In genomic region chr1:100894622-100895539, GRCh38 we compare ENCODE assay signal across 1 cellular context.
TF ChIP-seq lines count a peak whose summit lies in the region.

A gene with protein sequence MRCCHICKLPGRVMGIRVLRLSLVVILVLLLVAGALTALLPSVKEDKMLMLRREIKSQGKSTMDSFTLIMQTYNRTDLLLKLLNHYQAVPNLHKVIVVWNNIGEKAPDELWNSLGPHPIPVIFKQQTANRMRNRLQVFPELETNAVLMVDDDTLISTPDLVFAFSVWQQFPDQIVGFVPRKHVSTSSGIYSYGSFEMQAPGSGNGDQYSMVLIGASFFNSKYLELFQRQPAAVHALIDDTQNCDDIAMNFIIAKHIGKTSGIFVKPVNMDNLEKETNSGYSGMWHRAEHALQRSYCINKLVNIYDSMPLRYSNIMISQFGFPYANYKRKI (minus strand): TSS chr1:100894842. CDS start chr1:100888757, 6,085 bp downstream.

TF ChIP-seq in K562, 482 proteins besides CTCF, POLR2A, EP300 and RAD21 (continued from another document and continues in another):
- TF ChIP-seq JUND (IDR thresholded peaks at IDR 0.05; ENCODE audit: borderline replicate concordance, low read depth, low read length), result no peak; the same call in 1 of the 2 replicates
- TF ChIP-seq JUND (tag; IDR thresholded peaks at IDR 0.05; ENCODE audit: borderline replicate concordance, low read depth, low read length), result peak; percentile 13; the same call in 1 of the 3 replicates
- TF ChIP-seq SMARCC2 (IDR thresholded peaks at IDR 0.05; ENCODE audit: low read depth), result peak; percentile 36; the same call in 1 of the 2 replicates
- no peak for TF ChIP-seq E2F1 (CRISPR knock-in tag; IDR thresholded peaks at IDR 0.05)
- no peak for TF ChIP-seq RBM25 (IDR thresholded peaks at IDR 0.05; ENCODE audit: low read depth, low read length, severe bottlenecking)
- no peak for TF ChIP-seq CUX1 (CRISPR knock-in tag; IDR thresholded peaks at IDR 0.05)
- TF ChIP-seq, protein P1, sequence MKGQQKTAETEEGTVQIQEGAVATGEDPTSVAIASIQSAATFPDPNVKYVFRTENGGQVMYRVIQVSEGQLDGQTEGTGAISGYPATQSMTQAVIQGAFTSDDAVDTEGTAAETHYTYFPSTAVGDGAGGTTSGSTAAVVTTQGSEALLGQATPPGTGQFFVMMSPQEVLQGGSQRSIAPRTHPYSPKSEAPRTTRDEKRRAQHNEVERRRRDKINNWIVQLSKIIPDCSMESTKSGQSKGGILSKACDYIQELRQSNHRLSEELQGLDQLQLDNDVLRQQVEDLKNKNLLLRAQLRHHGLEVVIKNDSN (CRISPR knock-in tag; IDR thresholded peaks at IDR 0.05), result no peak
- no peak for TF ChIP-seq GMEB1 (CRISPR knock-in tag; IDR thresholded peaks at IDR 0.05)
- no peak for TF ChIP-seq ZNF778 (CRISPR knock-in tag; IDR thresholded peaks at IDR 0.05)
- TF ChIP-seq L3MBTL2 (IDR thresholded peaks at IDR 0.05), result peak; percentile 42
- peak in 1 of 2 experiments; percentile 72; a peak in 1 of 4 replicates for TF ChIP-seq SRF (CRISPR knock-in tag; IDR thresholded peaks at IDR 0.05)
- no peak for TF ChIP-seq ZNF444 (CRISPR knock-in tag; IDR thresholded peaks at IDR 0.05)
- no peak for TF ChIP-seq NR2F6 (CRISPR knock-in tag; IDR thresholded peaks at IDR 0.05)
- no peak; the same call in 1 of the 2 replicates for TF ChIP-seq BRD4 (IDR thresholded peaks at IDR 0.05)
- peak; percentile 77 for TF ChIP-seq ZFX (CRISPR knock-in tag; IDR thresholded peaks at IDR 0.05)
- no peak for TF ChIP-seq DMBX1 (CRISPR knock-in tag; IDR thresholded peaks at IDR 0.05; ENCODE audit: borderline replicate concordance)
- no peak for TF ChIP-seq SREBF1 (IDR thresholded peaks at IDR 0.05; ENCODE audit: borderline replicate concordance, low read depth, low read length)
- no peak for TF ChIP-seq ZNF512 (tag; IDR thresholded peaks at IDR 0.05)
- no peak for TF ChIP-seq ZZZ3 (IDR thresholded peaks at IDR 0.05)
- TF ChIP-seq GTF3C2 (IDR thresholded peaks at IDR 0.05; ENCODE audit: borderline replicate concordance, extremely low read depth, insufficient read length), result no peak
- TF ChIP-seq, protein P2, sequence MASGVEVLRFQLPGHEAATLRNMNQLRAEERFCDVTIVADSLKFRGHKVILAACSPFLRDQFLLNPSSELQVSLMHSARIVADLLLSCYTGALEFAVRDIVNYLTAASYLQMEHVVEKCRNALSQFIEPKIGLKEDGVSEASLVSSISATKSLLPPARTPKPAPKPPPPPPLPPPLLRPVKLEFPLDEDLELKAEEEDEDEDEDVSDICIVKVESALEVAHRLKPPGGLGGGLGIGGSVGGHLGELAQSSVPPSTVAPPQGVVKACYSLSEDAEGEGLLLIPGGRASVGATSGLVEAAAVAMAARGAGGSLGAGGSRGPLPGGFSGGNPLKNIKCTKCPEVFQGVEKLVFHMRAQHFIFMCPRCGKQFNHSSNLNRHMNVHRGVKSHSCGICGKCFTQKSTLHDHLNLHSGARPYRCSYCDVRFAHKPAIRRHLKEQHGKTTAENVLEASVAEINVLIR (CRISPR knock-in tag; IDR thresholded peaks at IDR 0.05), result peak; percentile 48; the same call in 1 of the 2 replicates
- TF ChIP-seq, protein P3, sequence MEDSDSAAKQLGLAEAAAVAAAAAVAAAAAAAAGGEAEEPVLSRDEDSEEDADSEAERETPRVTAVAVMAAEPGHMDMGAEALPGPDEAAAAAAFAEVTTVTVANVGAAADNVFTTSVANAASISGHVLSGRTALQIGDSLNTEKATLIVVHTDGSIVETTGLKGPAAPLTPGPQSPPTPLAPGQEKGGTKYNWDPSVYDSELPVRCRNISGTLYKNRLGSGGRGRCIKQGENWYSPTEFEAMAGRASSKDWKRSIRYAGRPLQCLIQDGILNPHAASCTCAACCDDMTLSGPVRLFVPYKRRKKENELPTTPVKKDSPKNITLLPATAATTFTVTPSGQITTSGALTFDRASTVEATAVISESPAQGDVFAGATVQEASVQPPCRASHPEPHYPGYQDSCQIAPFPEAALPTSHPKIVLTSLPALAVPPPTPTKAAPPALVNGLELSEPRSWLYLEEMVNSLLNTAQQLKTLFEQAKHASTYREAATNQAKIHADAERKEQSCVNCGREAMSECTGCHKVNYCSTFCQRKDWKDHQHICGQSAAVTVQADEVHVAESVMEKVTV (CRISPR knock-in tag; IDR thresholded peaks at IDR 0.05), result no peak
- no peak for TF ChIP-seq SAFB (IDR thresholded peaks at IDR 0.05; ENCODE audit: borderline replicate concordance, low read depth, low read length)
- no peak for TF ChIP-seq ZNF77 (CRISPR knock-in tag; IDR thresholded peaks at IDR 0.05)
- TF ChIP-seq, protein P4, sequence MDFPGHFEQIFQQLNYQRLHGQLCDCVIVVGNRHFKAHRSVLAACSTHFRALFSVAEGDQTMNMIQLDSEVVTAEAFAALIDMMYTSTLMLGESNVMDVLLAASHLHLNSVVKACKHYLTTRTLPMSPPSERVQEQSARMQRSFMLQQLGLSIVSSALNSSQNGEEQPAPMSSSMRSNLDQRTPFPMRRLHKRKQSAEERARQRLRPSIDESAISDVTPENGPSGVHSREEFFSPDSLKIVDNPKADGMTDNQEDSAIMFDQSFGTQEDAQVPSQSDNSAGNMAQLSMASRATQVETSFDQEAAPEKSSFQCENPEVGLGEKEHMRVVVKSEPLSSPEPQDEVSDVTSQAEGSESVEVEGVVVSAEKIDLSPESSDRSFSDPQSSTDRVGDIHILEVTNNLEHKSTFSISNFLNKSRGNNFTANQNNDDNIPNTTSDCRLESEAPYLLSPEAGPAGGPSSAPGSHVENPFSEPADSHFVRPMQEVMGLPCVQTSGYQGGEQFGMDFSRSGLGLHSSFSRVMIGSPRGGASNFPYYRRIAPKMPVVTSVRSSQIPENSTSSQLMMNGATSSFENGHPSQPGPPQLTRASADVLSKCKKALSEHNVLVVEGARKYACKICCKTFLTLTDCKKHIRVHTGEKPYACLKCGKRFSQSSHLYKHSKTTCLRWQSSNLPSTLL (IDR thresholded peaks at IDR 0.05), result no peak
- TF ChIP-seq, protein P5, sequence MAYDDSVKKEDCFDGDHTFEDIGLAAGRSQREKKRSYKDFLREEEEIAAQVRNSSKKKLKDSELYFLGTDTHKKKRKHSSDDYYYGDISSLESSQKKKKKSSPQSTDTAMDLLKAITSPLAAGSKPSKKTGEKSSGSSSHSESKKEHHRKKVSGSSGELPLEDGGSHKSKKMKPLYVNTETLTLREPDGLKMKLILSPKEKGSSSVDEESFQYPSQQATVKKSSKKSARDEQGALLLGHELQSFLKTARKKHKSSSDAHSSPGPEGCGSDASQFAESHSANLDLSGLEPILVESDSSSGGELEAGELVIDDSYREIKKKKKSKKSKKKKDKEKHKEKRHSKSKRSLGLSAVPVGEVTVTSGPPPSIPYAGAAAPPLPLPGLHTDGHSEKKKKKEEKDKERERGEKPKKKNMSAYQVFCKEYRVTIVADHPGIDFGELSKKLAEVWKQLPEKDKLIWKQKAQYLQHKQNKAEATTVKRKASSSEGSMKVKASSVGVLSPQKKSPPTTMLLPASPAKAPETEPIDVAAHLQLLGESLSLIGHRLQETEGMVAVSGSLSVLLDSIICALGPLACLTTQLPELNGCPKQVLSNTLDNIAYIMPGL (CRISPR knock-in tag; IDR thresholded peaks at IDR 0.05), result no peak
- TF ChIP-seq BACH1 (tag; IDR thresholded peaks at IDR 0.05), result no peak
- no peak for TF ChIP-seq ZBTB7A (IDR thresholded peaks at IDR 0.05; ENCODE audit: borderline replicate concordance, control insufficient read depth, low read depth, low read length)
- TF ChIP-seq HNRNPK (IDR thresholded peaks at IDR 0.05; ENCODE audit: low read depth, low read length, poor library complexity, severe bottlenecking), result no peak
- no peak for TF ChIP-seq NFXL1 (CRISPR knock-in tag; IDR thresholded peaks at IDR 0.05)
- TF ChIP-seq RBM22 (IDR thresholded peaks at IDR 0.05; ENCODE audit: low read depth, low read length, poor library complexity, severe bottlenecking), result no peak
- no peak for TF ChIP-seq SMARCB1 (IDR thresholded peaks at IDR 0.05; ENCODE audit: insufficient read length, low read depth)
- TF ChIP-seq DACH1 (IDR thresholded peaks at IDR 0.05; ENCODE audit: partially characterized antibody), result no peak
- TF ChIP-seq LCOR (CRISPR knock-in tag; IDR thresholded peaks at IDR 0.05), result no peak; the same call in 1 of the 2 replicates
- peak; percentile 81 for TF ChIP-seq ETV1 (tag; conservative IDR thresholded peaks at IDR 0.05; ENCODE audit: low read depth)
